Comparison of ENCODE assay signal across 13 cellular contexts in the genomic region with DNA sequence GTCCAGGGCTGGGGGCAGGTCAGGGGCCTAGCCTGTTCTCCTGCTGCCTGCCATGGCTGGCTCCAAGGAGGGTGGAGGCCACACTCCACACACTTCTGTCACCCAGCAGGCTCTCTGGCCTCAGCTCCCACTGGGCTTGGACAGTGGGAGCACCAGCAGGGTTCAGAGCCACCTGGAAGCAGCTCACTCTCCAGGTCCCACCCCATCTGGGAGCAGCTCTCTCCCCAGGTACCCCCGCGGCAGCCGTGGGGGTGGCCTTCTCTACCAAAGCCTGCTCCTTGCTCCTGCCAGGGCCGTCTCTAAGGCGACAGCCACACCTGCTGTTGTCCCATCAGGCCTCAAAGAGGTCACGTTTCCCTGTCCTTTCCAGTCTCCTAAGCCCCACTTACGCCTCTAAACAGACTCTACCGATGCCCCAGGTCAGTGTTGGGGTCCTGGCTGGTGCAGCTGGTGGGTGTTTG.
DNase-seq lines count a peak whose midpoint lies in the region; ATAC-seq and TF ChIP-seq lines count a peak whose summit lies in the region.
"Had no signal": no experiment of that assay in that cellular context is flagged by ENCODE, and none has a peak within 500 bp of the region (broad histone marks: within the 10 kb centered on the region; RNA-seq: fewer than 3 reads in every experiment).

No MANE protein-coding gene starts in this region.

- DNase-seq in NCI-H748 (lab: John Stamatoyannopoulos, UW; ENCODE audit: unreplicated experiment) (peak; percentile 22), NCI-H748 treated with DMSO at 0.1 percent for 48 hours (lab: John Stamatoyannopoulos, UW) (no peak), GM13976 (ENCODE audit: low spot score) (peak; percentile 21), endodermal cell (no peak), neural progenitor cell (ENCODE audit: low spot score) (no peak), SW 1271 (lab: John Stamatoyannopoulos, UW) (no peak)
- no peak for DNase-seq in effector CD8-positive, alpha-beta T cell (lab: John Stamatoyannopoulos, UW)
- DNase-seq: NCI-H187 treated with DMSO at 0.1 percent for 48 hours, T-helper 9 cell had no signal

- no peaks in the 10 kb centered on the region for H3K9me3 ChIP-seq in endodermal cell (ENCODE audit: control insufficient read depth, low read length)
- no peaks in the 10 kb centered on the region for H3K9me3 ChIP-seq in neural progenitor cell (ENCODE audit: low read depth)
- H3K9me3 ChIP-seq: left lung, thoracic aorta had no signal

- in situ Hi-C loops in GM13976 (cut with MboI; ENCODE audit: low sequenced_read_pairs, unreplicated experiment) = no loop called here

- H4K20me1 ChIP-seq in neural progenitor cell (ENCODE audit: low read depth) = no peaks in the 10 kb centered on the region

- no peak for ATAC-seq in HG02981 (IDR thresholded peaks at IDR 0.05; ENCODE audit: unreplicated experiment)

- no peak for TF ChIP-seq CTCF in GM13976 (IDR thresholded peaks at IDR 0.05; ENCODE audit: borderline replicate concordance, control extremely low read depth, extremely low read depth, insufficient read depth, missing control alignments)
- no peak for TF ChIP-seq CTCF in endodermal cell (conservative IDR thresholded peaks at IDR 0.05)
- no peak for TF ChIP-seq CTCF in neural progenitor cell (IDR thresholded peaks at IDR 0.05)

- 91% methylated on average over 8 of the region's 8 CpGs for WGBS in endodermal cell (ENCODE audit: insufficient coverage in 1 of 2, insufficient read length in 1 of 2), 2 experiments

- H3K4me2 ChIP-seq in neural progenitor cell = peak overlapping the region; percentile 95

- no peak overlapping the region for H2AFZ ChIP-seq in neural progenitor cell (replicated peaks)

- H3K27me3 ChIP-seq in endodermal cell (ENCODE audit: control insufficient read depth, insufficient read depth, low read length, poor library complexity, severe bottlenecking) = peaks cover 29% of the 10 kb centered on the region
- H3K27me3 ChIP-seq in neural progenitor cell = peaks cover 47% of the 10 kb centered on the region

- H3K9me3 Mint-ChIP-seq in endodermal cell = no peaks in the 10 kb centered on the region
- peaks cover 2% of the 10 kb centered on the region for H3K9me3 Mint-ChIP-seq in neural progenitor cell
- H3K9me3 Mint-ChIP-seq: activated T-cell treated with anti-CD3 and anti-CD28 coated beads, Interleukin-2, amount 50 U/mL, for 72 hours had no signal

- no peaks in the 10 kb centered on the region for H3K79me2 ChIP-seq in neural progenitor cell (ENCODE audit: low read depth)

- H3K4me3 ChIP-seq in endodermal cell (ENCODE audit: low read length) (no peak overlapping the region), neural progenitor cell (no peak overlapping the region)
- H3K4me3 ChIP-seq: thoracic aorta had no signal

- H3K9ac ChIP-seq in endodermal cell (ENCODE audit: extremely low read depth, low read length, poor library complexity, severe bottlenecking) (no peak overlapping the region), neural progenitor cell (no peak overlapping the region)

- H3K27ac ChIP-seq in endodermal cell (ENCODE audit: low read depth, low read length) (no peak overlapping the region), neural progenitor cell (no peak overlapping the region)
- H3K27ac ChIP-seq: left lung, thoracic aorta had no signal

- H3K4me3 Mint-ChIP-seq in endodermal cell = peak overlapping the region; percentile 64
- no peak overlapping the region for H3K4me3 Mint-ChIP-seq in neural progenitor cell

- H3K4me1 ChIP-seq in endodermal cell (ENCODE audit: control insufficient read depth, insufficient read depth, low read length) (no peaks in the 10 kb centered on the region), neural progenitor cell (peaks cover 5% of the 10 kb centered on the region)

- no peaks in the 10 kb centered on the region for H3K36me3 Mint-ChIP-seq in endodermal cell (ENCODE audit: low read depth)
- H3K36me3 Mint-ChIP-seq in neural progenitor cell = no peaks in the 10 kb centered on the region

- H3K27me3 Mint-ChIP-seq in endodermal cell (ENCODE audit: insufficient read depth) (peaks cover 48% of the 10 kb centered on the region), neural progenitor cell (ENCODE audit: insufficient read depth, low read depth) (peaks cover 37% of the 10 kb centered on the region)

- no peaks in the 10 kb centered on the region for H3F3A ChIP-seq in neural progenitor cell (ENCODE audit: low read depth)

- H3K4me1 Mint-ChIP-seq in endodermal cell (peaks cover 6% of the 10 kb centered on the region), neural progenitor cell (peaks cover 12% of the 10 kb centered on the region)

- H3K27ac Mint-ChIP-seq in endodermal cell (no peak overlapping the region), neural progenitor cell (no peak overlapping the region)
- H3K27ac Mint-ChIP-seq: activated T-cell treated with anti-CD3 and anti-CD28 coated beads, Interleukin-2, amount 50 U/mL, for 72 hours had no signal

- H3K36me3 ChIP-seq in endodermal cell (ENCODE audit: control insufficient read depth, insufficient read depth, low read length) = no peaks in the 10 kb centered on the region
- H3K36me3 ChIP-seq in neural progenitor cell = no peaks in the 10 kb centered on the region
- H3K36me3 ChIP-seq: left lung, thoracic aorta had no signal

Comparison
In these comparisons a context has a peak if more than half of its experiments do, and no peak if none do; other contexts are left out.
1. DNase-seq: peak in NCI-H748 (single experiment) and GM13976 (single experiment); none in NCI-H748 treated with DMSO at 0.1 percent for 48 hours (single experiment), endodermal cell (single experiment), neural progenitor cell (single experiment), effector CD8-positive, alpha-beta T cell (single experiment) and SW 1271 (0 of 2).